Comparison of ENCODE assay signal across 16 cellular contexts in the genomic region with DNA sequence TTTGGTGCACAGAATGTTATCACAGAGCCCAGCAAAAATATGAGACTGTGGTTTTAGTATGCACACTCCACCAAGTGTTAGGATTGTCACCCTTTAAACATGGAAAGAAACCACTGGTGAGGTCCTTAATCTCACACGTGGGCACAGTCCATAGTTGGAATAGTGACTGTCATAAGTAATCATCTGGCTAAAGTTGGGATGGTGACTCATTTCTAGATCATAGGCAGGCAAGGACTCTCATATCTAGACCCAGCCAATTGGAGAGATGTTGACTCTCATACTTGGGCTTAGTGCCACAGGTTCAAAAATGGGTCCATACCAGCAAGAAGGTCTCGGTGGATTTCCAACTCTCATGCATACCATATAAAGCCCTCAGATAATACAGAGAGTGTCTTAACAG.
"Had no signal": no experiment of that assay in that cellular context is flagged by ENCODE, and none has a peak within 500 bp of the region (broad histone marks: within the 10 kb centered on the region; RNA-seq: fewer than 3 reads in every experiment).

No MANE protein-coding gene starts in this region.

- H3K27me3 ChIP-seq: ascending aorta, colonic mucosa, pancreas, tibial artery had no signal

- H3K27ac ChIP-seq: ascending aorta, colonic mucosa, pancreas, tibial artery had no signal

- H3K4me3 ChIP-seq: ascending aorta, colonic mucosa, lung, pancreas, tibial artery had no signal

- H3K36me3 ChIP-seq: ascending aorta, colonic mucosa, pancreas, tibial artery had no signal

- DNase-seq: activated CD4-positive, alpha-beta T cell treated with anti-CD3 and anti-CD28 coated beads, Interleukin-2, amount 50 U/mL, for 1 hour; activated CD8-positive, alpha-beta memory T cell treated with anti-CD3 and anti-CD28 coated beads for 24 hours; activated naive CD4-positive, alpha-beta T cell treated with Interleukin-2 at 50 U/mL for 16 hours; caudate nucleus; colonic mucosa; foreskin melanocyte; left colon; midbrain; naive B cell; pancreas; stimulated activated CD4-positive, alpha-beta T cell treated with anti-CD3 and anti-CD28 coated beads, Interleukin-2, amount 100 ng/mL, for 48 hours; tibial artery had no signal

- ATAC-seq: esophagus mucosa; left colon; pancreas; stimulated activated memory B cell treated with anti-CD40 and anti-IgM and Interleukin-4, amounts not matched to agents 10 μg/mL and 1 μg/mL and 100 μg/mL, for 72 hours had no signal
